2 cellular contexts compared by ENCODE assay signal in genomic region chr20:63183422-63184146, GRCh38.
TF ChIP-seq lines count a peak whose summit lies in the region.

No MANE protein-coding gene starts in this region.

TF ChIP-seq in IMR-90, 13 proteins besides CTCF, POLR2A, EP300 and RAD21 (continued from another document):
- no peak for TF ChIP-seq FOS (IDR thresholded peaks at IDR 0.05; ENCODE audit: low read depth, low read length)
- TF ChIP-seq RCOR1 (IDR thresholded peaks at IDR 0.05; ENCODE audit: insufficient replicate concordance, low read length), result no peak
TF ChIP-seq in IMR-90: peak in this region for 1.

TF ChIP-seq in WTC11, 78 proteins besides CTCF, POLR2A, EP300 and RAD21 (continued from another document):
- TF ChIP-seq RORB (CRISPR knock-in tag; IDR thresholded peaks at IDR 0.05), result no peak
- no peak for TF ChIP-seq ARID4B (CRISPR knock-in tag; IDR thresholded peaks at IDR 0.05; ENCODE audit: borderline replicate concordance)
- TF ChIP-seq TEAD4 (CRISPR knock-in tag; IDR thresholded peaks at IDR 0.05), result no peak
- TF ChIP-seq NR2C2 (CRISPR knock-in tag; IDR thresholded peaks at IDR 0.05), result no peak
- TF ChIP-seq ZNF396 (CRISPR knock-in tag; IDR thresholded peaks at IDR 0.05; ENCODE audit: borderline replicate concordance), result no peak
- no peak for TF ChIP-seq JAZF1 (CRISPR knock-in tag; IDR thresholded peaks at IDR 0.05)
- TF ChIP-seq, protein P1, sequence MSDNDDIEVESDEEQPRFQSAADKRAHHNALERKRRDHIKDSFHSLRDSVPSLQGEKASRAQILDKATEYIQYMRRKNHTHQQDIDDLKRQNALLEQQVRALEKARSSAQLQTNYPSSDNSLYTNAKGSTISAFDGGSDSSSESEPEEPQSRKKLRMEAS (CRISPR knock-in tag; IDR thresholded peaks at IDR 0.05), result no peak
- peak; percentile 59 for TF ChIP-seq USF2 (CRISPR knock-in tag; IDR thresholded peaks at IDR 0.05)
TF ChIP-seq in WTC11: peak in this region for 2.
